In the genomic region with DNA sequence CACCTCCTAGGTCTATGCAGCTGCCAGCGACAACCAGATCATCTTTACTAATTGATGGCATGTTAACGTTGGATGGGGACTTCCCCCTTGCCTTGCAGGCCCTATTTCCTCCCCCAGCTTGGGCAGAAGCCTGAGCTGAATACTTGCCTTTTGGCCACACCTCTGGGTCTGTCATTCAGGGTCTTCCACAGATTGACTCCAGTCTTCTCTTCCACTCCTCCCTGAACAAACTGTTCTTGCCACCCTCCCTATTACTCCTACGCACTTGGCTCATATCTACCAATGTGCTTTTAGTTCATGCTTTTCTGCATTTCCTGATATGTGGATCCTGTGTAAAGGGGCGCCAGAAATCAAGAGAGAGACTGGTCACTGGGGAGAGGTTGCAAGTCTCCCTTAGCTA, we compare ENCODE assay signal across 35 cellular contexts.
"Had no signal": no experiment of that assay in that cellular context is flagged by ENCODE, and none has a peak within 500 bp of the region (broad histone marks: within the 10 kb centered on the region; RNA-seq: fewer than 3 reads in every experiment).

No MANE protein-coding gene starts in this region.

- H3K4me1 Mint-ChIP-seq: activated naive CD8-positive, alpha-beta T cell treated with anti-CD3 and anti-CD28 coated beads for 36 hours; central memory CD8-positive, alpha-beta T cell had no signal

- H3K27me3 ChIP-seq: ascending aorta, cardiac muscle cell, Peyer's patch, SJSA1 had no signal

- H3K9ac ChIP-seq: SK-N-SH had no signal

- H3K9me3 Mint-ChIP-seq: activated CD4-positive, alpha-beta memory T cell treated with anti-CD3 and anti-CD28 coated beads for 36 hours; activated naive CD8-positive, alpha-beta T cell treated with anti-CD3 and anti-CD28 coated beads for 36 hours; activated T-cell treated with anti-CD3 and anti-CD28 coated beads, Interleukin-2, amount 50 U/mL, for 4 hours; activated T-helper 1 cell treated with anti-CD3 and anti-CD28 coated beads, Interleukin-12 subunit alpha, Interleukin-12 subunit beta, Interleukin-2, Interleukin-4 antibody, amounts not matched to agents 30 ng/mL and 10 ng/mL and 1 ng/mL, durations not matched to agents 14 hours and 24 hours and 36 hours; central memory CD8-positive, alpha-beta T cell; T-helper 1 cell treated with Interleukin-12 subunit alpha and Interleukin-12 subunit beta and Interleukin-4 antibody, amounts not matched to agents 30 μg/mL and 1 μg/mL, for 36 hours; T-helper 2 cell treated with Interferon-gamma antibody and Interleukin-4, amounts not matched to agents 5 μg/mL and 100 μg/mL, for 36 hours had no signal

- H3K4me2 ChIP-seq: SK-N-SH had no signal

- H3K9me3 ChIP-seq: ascending aorta, Peyer's patch, SJSA1, SK-N-SH had no signal

- H3K27ac Mint-ChIP-seq: activated CD4-positive, alpha-beta memory T cell treated with anti-CD3 and anti-CD28 coated beads for 36 hours; activated naive CD8-positive, alpha-beta T cell treated with anti-CD3 and anti-CD28 coated beads for 36 hours; activated T-helper 1 cell treated with anti-CD3 and anti-CD28 coated beads, Interleukin-12 subunit alpha, Interleukin-12 subunit beta, Interleukin-2, Interleukin-4 antibody, amounts not matched to agents 30 ng/mL and 10 ng/mL and 1 ng/mL, durations not matched to agents 14 hours and 24 hours and 36 hours; T-helper 1 cell treated with Interleukin-12 subunit alpha and Interleukin-12 subunit beta and Interleukin-4 antibody, amounts not matched to agents 30 μg/mL and 1 μg/mL, for 36 hours; T-helper 2 cell treated with Interferon-gamma antibody and Interleukin-4, amounts not matched to agents 5 μg/mL and 100 μg/mL, for 36 hours had no signal

- H3K27ac ChIP-seq: cardiac muscle cell, Peyer's patch, SJSA1, WERI-Rb-1 had no signal

- DNase-seq: activated CD4-positive, alpha-beta memory T cell treated with anti-CD3 and anti-CD28 coated beads for 36 hours; activated CD4-positive, alpha-beta T cell treated with anti-CD3 and anti-CD28 coated beads, Interleukin-2, amount 50 U/mL, for 1 hour; activated CD4-positive, CD25-positive, alpha-beta regulatory T cell; activated CD8-positive, alpha-beta memory T cell treated with anti-CD3 and anti-CD28 coated beads, Interleukin-2, amount 50 U/mL, for 4 hours; activated gamma-delta T cell treated with Interleukin-2 at 50 U/mL for 16 hours; activated naive CD4-positive, alpha-beta T cell treated with anti-CD3 and anti-CD28 coated beads, Interleukin-2, amount 50 U/mL, for 16 hours; activated naive CD8-positive, alpha-beta T cell treated with anti-CD3 and anti-CD28 coated beads for 36 hours; activated T-cell treated with anti-CD3 and anti-CD28 coated beads for 4 hours; activated T-cell treated with anti-CD3 and anti-CD28 coated beads, Interleukin-2, amount 50 U/mL, for 4 hours; amygdala; KG1; NCI-H1092 treated with DMSO at 0.1 percent for 48 hours; NCI-H1417; NCI-H146; NCI-H187; NCI-H2029 treated with DMSO at 0.1 percent for 48 hours; NCI-H2107; NCI-H2171; NCI-H510A; NCI-H526; NCI-H748 treated with DMSO at 0.1 percent for 48 hours; NK-92 treated with Interleukin-12 subunit alpha and Interleukin-12 subunit beta, amount 100 ng/mL, for 24 hours; PC-3; Peyer's patch; RPMI8226; SHP77 treated with DMSO at 0.1 percent for 48 hours; SK-N-SH; WERI-Rb-1 had no signal

- ATAC-seq: activated T-cell treated with anti-CD3 and anti-CD28 coated beads, Interleukin-2, amount 50 U/mL, for 4 hours; PC-3 had no signal

- H3K4me1 ChIP-seq: Peyer's patch, SJSA1 had no signal

- H3K4me3 ChIP-seq: ascending aorta, cardiac muscle cell, Peyer's patch, SJSA1 had no signal

- H3K4me3 Mint-ChIP-seq: activated CD4-positive, alpha-beta memory T cell treated with anti-CD3 and anti-CD28 coated beads for 36 hours; activated naive CD8-positive, alpha-beta T cell treated with anti-CD3 and anti-CD28 coated beads for 36 hours; activated T-cell treated with anti-CD3 and anti-CD28 coated beads, Interleukin-2, amount 50 U/mL, for 4 hours; activated T-helper 1 cell treated with anti-CD3 and anti-CD28 coated beads, Interleukin-12 subunit alpha, Interleukin-12 subunit beta, Interleukin-2, Interleukin-4 antibody, amounts not matched to agents 30 ng/mL and 10 ng/mL and 1 ng/mL, durations not matched to agents 14 hours and 24 hours and 36 hours; central memory CD8-positive, alpha-beta T cell; T-helper 1 cell treated with Interleukin-12 subunit alpha and Interleukin-12 subunit beta and Interleukin-4 antibody, amounts not matched to agents 30 μg/mL and 1 μg/mL, for 36 hours; T-helper 2 cell treated with Interferon-gamma antibody and Interleukin-4, amounts not matched to agents 5 μg/mL and 100 μg/mL, for 36 hours had no signal

- H3K27me3 Mint-ChIP-seq: activated CD4-positive, alpha-beta memory T cell treated with anti-CD3 and anti-CD28 coated beads for 36 hours; activated naive CD8-positive, alpha-beta T cell treated with anti-CD3 and anti-CD28 coated beads for 36 hours; central memory CD8-positive, alpha-beta T cell had no signal
